In the genomic region with DNA sequence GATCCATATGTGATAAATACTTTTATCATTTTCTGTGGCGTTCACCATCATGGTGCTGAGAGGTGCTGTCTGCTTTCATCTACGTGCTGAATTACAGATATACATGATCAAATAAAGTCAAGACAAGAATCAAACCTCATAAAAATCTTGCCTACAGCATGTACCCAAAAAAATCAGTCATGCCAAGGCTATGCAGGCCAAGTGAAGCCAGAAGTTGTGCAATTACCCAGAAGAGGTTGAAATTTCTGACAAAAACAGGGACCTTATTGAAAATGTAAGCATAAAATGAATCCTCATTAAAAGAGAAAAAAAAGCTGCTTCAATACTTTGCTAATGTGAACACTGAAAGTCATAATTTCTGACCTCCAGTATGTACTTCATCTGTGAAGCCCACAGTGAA, we compare ENCODE assay signal across 1 cellular context.
TF ChIP-seq lines count a peak whose summit lies in the region.

No MANE protein-coding gene starts in this region.

TF ChIP-seq in SK-N-SH treated with all-trans-retinoic acid at 6 μM for 48 hours, 23 proteins besides CTCF, POLR2A, EP300 and RAD21:
- TF ChIP-seq TSHZ2 (CRISPR knock-in tag; IDR thresholded peaks at IDR 0.05), result no peak
- TF ChIP-seq TOX (CRISPR knock-in tag; IDR thresholded peaks at IDR 0.05; ENCODE audit: borderline replicate concordance), result no peak
